In genomic region chr19:10113964-10114650, GRCh38 we compare ENCODE assay signal across 1 cellular context.
TF ChIP-seq lines count a peak whose summit lies in the region.

No MANE protein-coding gene starts in this region.

TF ChIP-seq in GM12878, 131 proteins besides CTCF, POLR2A, EP300 and RAD21 (continues in another document):
- TF ChIP-seq SRF (IDR thresholded peaks at IDR 0.05; ENCODE audit: low read depth in 2 of 2, low read length in 2 of 2) (0 out of 4 replicates have a peak, but pooled peaks of 1 of the 2 experiments have one; percentile 16), ZBTB11 (CRISPR knock-in tag; IDR thresholded peaks at IDR 0.05) (no peak), TCF7 (IDR thresholded peaks at IDR 0.05; ENCODE audit: borderline replicate concordance) (no peak), CEBPB (IDR thresholded peaks at IDR 0.05; ENCODE audit: borderline replicate concordance in 1 of 2, low read depth in 2 of 2, low read length in 2 of 2) (no peak), LARP7 (IDR thresholded peaks at IDR 0.05) (no peak), HDGF (IDR thresholded peaks at IDR 0.05) (no peak), CREM (IDR thresholded peaks at IDR 0.05; ENCODE audit: low read depth) (no peak; the same call in 1 of the 2 replicates), EGR1 (IDR thresholded peaks at IDR 0.05; ENCODE audit: borderline replicate concordance in 1 of 2, low read depth in 2 of 2, low read length in 2 of 2) (peak in 1 of 2 experiments; percentile 17; a peak in 1 of 3 replicates), POLR2AphosphoS5 (IDR thresholded peaks at IDR 0.05; ENCODE audit: low read length) (no peak), IRF3 (IDR thresholded peaks at IDR 0.05) (no peak), ZBED1 (IDR thresholded peaks at IDR 0.05; ENCODE audit: borderline replicate concordance) (peak; percentile 8; the same call in 1 of the 2 replicates), MEF2B (IDR thresholded peaks at IDR 0.05; ENCODE audit: partially characterized antibody, poor library complexity, severe bottlenecking) (no peak), ZBTB33 (IDR thresholded peaks at IDR 0.05) (peak; percentile 3; the same call in 1 of the 2 replicates), FOXK2 (IDR thresholded peaks at IDR 0.05) (no peak), HDAC2 (IDR thresholded peaks at IDR 0.05) (no peak), MLLT1 (IDR thresholded peaks at IDR 0.05) (no peak), CBFB (IDR thresholded peaks at IDR 0.05; ENCODE audit: low read depth) (0 out of 2 replicates have a peak, but pooled peaks have one; percentile 17), POLR2AphosphoS2 (IDR thresholded peaks at IDR 0.05; ENCODE audit: low read depth, low read length) (0 out of 2 replicates have a peak, but pooled peaks have one; percentile 82), RUNX3 (IDR thresholded peaks at IDR 0.05; ENCODE audit: low read length) (no peak), PBX3 (IDR thresholded peaks at IDR 0.05; ENCODE audit: insufficient replicate concordance, low read depth, low read length) (peak; percentile 8), ZSCAN29 (IDR thresholded peaks at IDR 0.05) (no peak), NR2C1 (IDR thresholded peaks at IDR 0.05) (no peak), MTA2 (IDR thresholded peaks at IDR 0.05; ENCODE audit: low read depth) (no peak), SMARCA5 (IDR thresholded peaks at IDR 0.05) (no peak), CREB1 (IDR thresholded peaks at IDR 0.05; ENCODE audit: low read depth) (no peak), BACH1 (IDR thresholded peaks at IDR 0.05; ENCODE audit: borderline replicate concordance) (peak; percentile 12; the same call in 1 of the 2 replicates), JUND (IDR thresholded peaks at IDR 0.05; ENCODE audit: low read depth, low read length) (no peak)
- TF ChIP-seq, protein P1, sequence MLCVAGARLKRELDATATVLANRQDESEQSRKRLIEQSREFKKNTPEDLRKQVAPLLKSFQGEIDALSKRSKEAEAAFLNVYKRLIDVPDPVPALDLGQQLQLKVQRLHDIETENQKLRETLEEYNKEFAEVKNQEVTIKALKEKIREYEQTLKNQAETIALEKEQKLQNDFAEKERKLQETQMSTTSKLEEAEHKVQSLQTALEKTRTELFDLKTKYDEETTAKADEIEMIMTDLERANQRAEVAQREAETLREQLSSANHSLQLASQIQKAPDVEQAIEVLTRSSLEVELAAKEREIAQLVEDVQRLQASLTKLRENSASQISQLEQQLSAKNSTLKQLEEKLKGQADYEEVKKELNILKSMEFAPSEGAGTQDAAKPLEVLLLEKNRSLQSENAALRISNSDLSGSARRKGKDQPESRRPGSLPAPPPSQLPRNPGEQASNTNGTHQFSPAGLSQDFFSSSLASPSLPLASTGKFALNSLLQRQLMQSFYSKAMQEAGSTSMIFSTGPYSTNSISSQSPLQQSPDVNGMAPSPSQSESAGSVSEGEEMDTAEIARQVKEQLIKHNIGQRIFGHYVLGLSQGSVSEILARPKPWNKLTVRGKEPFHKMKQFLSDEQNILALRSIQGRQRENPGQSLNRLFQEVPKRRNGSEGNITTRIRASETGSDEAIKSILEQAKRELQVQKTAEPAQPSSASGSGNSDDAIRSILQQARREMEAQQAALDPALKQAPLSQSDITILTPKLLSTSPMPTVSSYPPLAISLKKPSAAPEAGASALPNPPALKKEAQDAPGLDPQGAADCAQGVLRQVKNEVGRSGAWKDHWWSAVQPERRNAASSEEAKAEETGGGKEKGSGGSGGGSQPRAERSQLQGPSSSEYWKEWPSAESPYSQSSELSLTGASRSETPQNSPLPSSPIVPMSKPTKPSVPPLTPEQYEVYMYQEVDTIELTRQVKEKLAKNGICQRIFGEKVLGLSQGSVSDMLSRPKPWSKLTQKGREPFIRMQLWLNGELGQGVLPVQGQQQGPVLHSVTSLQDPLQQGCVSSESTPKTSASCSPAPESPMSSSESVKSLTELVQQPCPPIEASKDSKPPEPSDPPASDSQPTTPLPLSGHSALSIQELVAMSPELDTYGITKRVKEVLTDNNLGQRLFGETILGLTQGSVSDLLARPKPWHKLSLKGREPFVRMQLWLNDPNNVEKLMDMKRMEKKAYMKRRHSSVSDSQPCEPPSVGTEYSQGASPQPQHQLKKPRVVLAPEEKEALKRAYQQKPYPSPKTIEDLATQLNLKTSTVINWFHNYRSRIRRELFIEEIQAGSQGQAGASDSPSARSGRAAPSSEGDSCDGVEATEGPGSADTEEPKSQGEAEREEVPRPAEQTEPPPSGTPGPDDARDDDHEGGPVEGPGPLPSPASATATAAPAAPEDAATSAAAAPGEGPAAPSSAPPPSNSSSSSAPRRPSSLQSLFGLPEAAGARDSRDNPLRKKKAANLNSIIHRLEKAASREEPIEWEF (IDR thresholded peaks at IDR 0.05; ENCODE audit: insufficient replicate concordance, low read depth, low read length) = no peak
- TF ChIP-seq, protein P2, sequence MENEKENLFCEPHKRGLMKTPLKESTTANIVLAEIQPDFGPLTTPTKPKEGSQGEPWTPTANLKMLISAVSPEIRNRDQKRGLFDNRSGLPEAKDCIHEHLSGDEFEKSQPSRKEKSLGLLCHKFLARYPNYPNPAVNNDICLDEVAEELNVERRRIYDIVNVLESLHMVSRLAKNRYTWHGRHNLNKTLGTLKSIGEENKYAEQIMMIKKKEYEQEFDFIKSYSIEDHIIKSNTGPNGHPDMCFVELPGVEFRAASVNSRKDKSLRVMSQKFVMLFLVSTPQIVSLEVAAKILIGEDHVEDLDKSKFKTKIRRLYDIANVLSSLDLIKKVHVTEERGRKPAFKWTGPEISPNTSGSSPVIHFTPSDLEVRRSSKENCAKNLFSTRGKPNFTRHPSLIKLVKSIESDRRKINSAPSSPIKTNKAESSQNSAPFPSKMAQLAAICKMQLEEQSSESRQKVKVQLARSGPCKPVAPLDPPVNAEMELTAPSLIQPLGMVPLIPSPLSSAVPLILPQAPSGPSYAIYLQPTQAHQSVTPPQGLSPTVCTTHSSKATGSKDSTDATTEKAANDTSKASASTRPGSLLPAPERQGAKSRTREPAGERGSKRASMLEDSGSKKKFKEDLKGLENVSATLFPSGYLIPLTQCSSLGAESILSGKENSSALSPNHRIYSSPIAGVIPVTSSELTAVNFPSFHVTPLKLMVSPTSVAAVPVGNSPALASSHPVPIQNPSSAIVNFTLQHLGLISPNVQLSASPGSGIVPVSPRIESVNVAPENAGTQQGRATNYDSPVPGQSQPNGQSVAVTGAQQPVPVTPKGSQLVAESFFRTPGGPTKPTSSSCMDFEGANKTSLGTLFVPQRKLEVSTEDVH (IDR thresholded peaks at IDR 0.05; ENCODE audit: low read depth, partially characterized antibody) = no peak
- TF ChIP-seq, protein P3, sequence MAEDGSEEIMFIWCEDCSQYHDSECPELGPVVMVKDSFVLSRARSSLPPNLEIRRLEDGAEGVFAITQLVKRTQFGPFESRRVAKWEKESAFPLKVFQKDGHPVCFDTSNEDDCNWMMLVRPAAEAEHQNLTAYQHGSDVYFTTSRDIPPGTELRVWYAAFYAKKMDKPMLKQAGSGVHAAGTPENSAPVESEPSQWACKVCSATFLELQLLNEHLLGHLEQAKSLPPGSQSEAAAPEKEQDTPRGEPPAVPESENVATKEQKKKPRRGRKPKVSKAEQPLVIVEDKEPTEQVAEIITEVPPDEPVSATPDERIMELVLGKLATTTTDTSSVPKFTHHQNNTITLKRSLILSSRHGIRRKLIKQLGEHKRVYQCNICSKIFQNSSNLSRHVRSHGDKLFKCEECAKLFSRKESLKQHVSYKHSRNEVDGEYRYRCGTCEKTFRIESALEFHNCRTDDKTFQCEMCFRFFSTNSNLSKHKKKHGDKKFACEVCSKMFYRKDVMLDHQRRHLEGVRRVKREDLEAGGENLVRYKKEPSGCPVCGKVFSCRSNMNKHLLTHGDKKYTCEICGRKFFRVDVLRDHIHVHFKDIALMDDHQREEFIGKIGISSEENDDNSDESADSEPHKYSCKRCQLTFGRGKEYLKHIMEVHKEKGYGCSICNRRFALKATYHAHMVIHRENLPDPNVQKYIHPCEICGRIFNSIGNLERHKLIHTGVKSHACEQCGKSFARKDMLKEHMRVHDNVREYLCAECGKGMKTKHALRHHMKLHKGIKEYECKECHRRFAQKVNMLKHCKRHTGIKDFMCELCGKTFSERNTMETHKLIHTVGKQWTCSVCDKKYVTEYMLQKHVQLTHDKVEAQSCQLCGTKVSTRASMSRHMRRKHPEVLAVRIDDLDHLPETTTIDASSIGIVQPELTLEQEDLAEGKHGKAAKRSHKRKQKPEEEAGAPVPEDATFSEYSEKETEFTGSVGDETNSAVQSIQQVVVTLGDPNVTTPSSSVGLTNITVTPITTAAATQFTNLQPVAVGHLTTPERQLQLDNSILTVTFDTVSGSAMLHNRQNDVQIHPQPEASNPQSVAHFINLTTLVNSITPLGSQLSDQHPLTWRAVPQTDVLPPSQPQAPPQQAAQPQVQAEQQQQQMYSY (CRISPR knock-in tag; IDR thresholded peaks at IDR 0.05) = no peak
